In genomic region chr18:61062241-61062640, GRCh38 we compare ENCODE assay signal across 27 cellular contexts.
"Had no signal": no experiment of that assay in that cellular context is flagged by ENCODE, and none has a peak within 500 bp of the region (broad histone marks: within the 10 kb centered on the region; RNA-seq: fewer than 3 reads in every experiment).

No MANE protein-coding gene starts in this region.

- H3K36me3 ChIP-seq: stomach, suprapubic skin, thoracic aorta, thyroid gland, tibial artery, transverse colon, upper lobe of left lung, upper lobe of right lung, uterus, vagina had no signal

- H3K9me3 Mint-ChIP-seq: stimulated activated memory B cell treated with anti-CD40 and anti-IgM and Interleukin-4, amounts not matched to agents 10 μg/mL and 1 μg/mL and 100 μg/mL, for 72 hours; stimulated activated naive B cell treated with anti-CD40 and anti-IgM and Interleukin-4, amounts not matched to agents 10 μg/mL and 1 μg/mL and 100 μg/mL, for 72 hours; stimulated activated naive CD8-positive, alpha-beta T cell treated with anti-CD3 and anti-CD28 coated beads, Interleukin-15, Interleukin-2, amounts not matched to agents 100 ng/mL and 50 ng/mL, for 24 hours; type B pancreatic cell had no signal

- H3K27me3 ChIP-seq: stomach, suprapubic skin, testis, thyroid gland, tibial artery, transverse colon, upper lobe of left lung, upper lobe of right lung, uterus, vagina had no signal

- H3K4me3 Mint-ChIP-seq: stimulated activated effector memory CD8-positive, alpha-beta T cell treated with anti-CD3 and anti-CD28 coated beads, Interleukin-12 subunit alpha, Interleukin-12 subunit beta, amount 100 ng/mL, for 72 hours; stimulated activated memory B cell treated with anti-CD40 and anti-IgM and Interleukin-4, amounts not matched to agents 10 μg/mL and 1 μg/mL and 100 μg/mL, for 72 hours; stimulated activated naive B cell treated with anti-CD40 and anti-IgM and Interleukin-4, amounts not matched to agents 10 μg/mL and 1 μg/mL and 100 μg/mL, for 72 hours; stimulated activated naive CD8-positive, alpha-beta T cell treated with anti-CD3 and anti-CD28 coated beads, Interleukin-15, amount 100 ng/mL, for 72 hours; stimulated activated naive CD8-positive, alpha-beta T cell treated with anti-CD3 and anti-CD28 coated beads, Interleukin-15, Interleukin-2, amounts not matched to agents 100 ng/mL and 50 ng/mL, for 24 hours; type B pancreatic cell had no signal

- H3K36me3 Mint-ChIP-seq: stimulated activated effector memory CD8-positive, alpha-beta T cell treated with anti-CD3 and anti-CD28 coated beads, Interleukin-12 subunit alpha, Interleukin-12 subunit beta, amount 100 ng/mL, for 72 hours; stimulated activated memory B cell treated with anti-CD40 and anti-IgM and Interleukin-4, amounts not matched to agents 10 μg/mL and 1 μg/mL and 100 μg/mL, for 72 hours; stimulated activated naive B cell treated with anti-CD40 and anti-IgM and Interleukin-4, amounts not matched to agents 10 μg/mL and 1 μg/mL and 100 μg/mL, for 72 hours; type B pancreatic cell had no signal

- H3K9me3 ChIP-seq: suprapubic skin, testis, thoracic aorta, thyroid gland, tibial artery, transverse colon, upper lobe of left lung, upper lobe of right lung, uterus, vagina had no signal

- H3K27me3 Mint-ChIP-seq: stimulated activated memory B cell treated with anti-CD40 and anti-IgM and Interleukin-4, amounts not matched to agents 10 μg/mL and 1 μg/mL and 100 μg/mL, for 72 hours; stimulated activated naive B cell treated with anti-CD40 and anti-IgM and Interleukin-4, amounts not matched to agents 10 μg/mL and 1 μg/mL and 100 μg/mL, for 72 hours; stimulated activated naive CD8-positive, alpha-beta T cell treated with anti-CD3 and anti-CD28 coated beads, Interleukin-15, amount 100 ng/mL, for 72 hours; stimulated activated naive CD8-positive, alpha-beta T cell treated with anti-CD3 and anti-CD28 coated beads, Interleukin-15, Interleukin-2, amounts not matched to agents 100 ng/mL and 50 ng/mL, for 24 hours had no signal

- H3K4me1 Mint-ChIP-seq: stimulated activated effector memory CD8-positive, alpha-beta T cell treated with anti-CD3 and anti-CD28 coated beads, Interleukin-12 subunit alpha, Interleukin-12 subunit beta, amount 100 ng/mL, for 72 hours; stimulated activated memory B cell treated with anti-CD40 and anti-IgM and Interleukin-4, amounts not matched to agents 10 μg/mL and 1 μg/mL and 100 μg/mL, for 72 hours; stimulated activated naive B cell treated with anti-CD40 and anti-IgM and Interleukin-4, amounts not matched to agents 10 μg/mL and 1 μg/mL and 100 μg/mL, for 72 hours; stimulated activated naive CD8-positive, alpha-beta T cell treated with anti-CD3 and anti-CD28 coated beads, Interleukin-15, amount 100 ng/mL, for 72 hours had no signal

- H3K27ac Mint-ChIP-seq: stimulated activated effector memory CD8-positive, alpha-beta T cell treated with anti-CD3 and anti-CD28 coated beads, Interleukin-12 subunit alpha, Interleukin-12 subunit beta, amount 100 ng/mL, for 72 hours; stimulated activated memory B cell treated with anti-CD40 and anti-IgM and Interleukin-4, amounts not matched to agents 10 μg/mL and 1 μg/mL and 100 μg/mL, for 72 hours; stimulated activated naive B cell treated with anti-CD40 and anti-IgM and Interleukin-4, amounts not matched to agents 10 μg/mL and 1 μg/mL and 100 μg/mL, for 72 hours; stimulated activated naive CD8-positive, alpha-beta T cell treated with anti-CD3 and anti-CD28 coated beads, Interleukin-15, amount 100 ng/mL, for 72 hours; stimulated activated naive CD8-positive, alpha-beta T cell treated with anti-CD3 and anti-CD28 coated beads, Interleukin-15, Interleukin-2, amounts not matched to agents 100 ng/mL and 50 ng/mL, for 24 hours; type B pancreatic cell had no signal

- H3K27ac ChIP-seq: stomach, suprapubic skin, testis, thoracic aorta, thyroid gland, tibial artery, transverse colon, upper lobe of left lung, upper lobe of right lung, uterus, vagina had no signal

- DNase-seq: stimulated activated CD4-positive, alpha-beta T cell treated with anti-CD3 and anti-CD28 coated beads, Interleukin-2, amount 100 ng/mL, for 24 hours; stimulated activated CD4-positive, alpha-beta T cell treated with anti-CD3 and anti-CD28 coated beads, Interleukin-2, amount 100 ng/mL, for 48 hours; stimulated activated CD4-positive, alpha-beta T cell treated with anti-CD3 and anti-CD28 coated beads, Interleukin-4, amount 100 ng/mL, for 1 hour; stimulated activated CD4-positive, alpha-beta T cell treated with anti-CD3 and anti-CD28 coated beads, Interleukin-4, amount 100 ng/mL, for 24 hours; stimulated activated CD4-positive, alpha-beta T cell treated with anti-CD3 and anti-CD28 coated beads, Interleukin-4, amount 100 ng/mL, for 4 hours; stimulated activated CD8-positive, alpha-beta memory T cell treated with anti-CD3 and anti-CD28 coated beads, Interleukin-4, amount 100 ng/mL, for 48 hours; stimulated activated naive B cell treated with anti-CD40 and anti-IgM and Interleukin-4, amounts not matched to agents 10 μg/mL and 1 μg/mL and 100 μg/mL, for 72 hours; stimulated activated naive CD4-positive, alpha-beta T cell; stimulated activated naive CD4-positive, alpha-beta T cell treated with Interleukin-2 at 50 U/mL for 16 hours; stimulated activated naive CD8-positive, alpha-beta T cell treated with anti-CD3 and anti-CD28 coated beads, Interleukin-15, amount 100 ng/mL, for 72 hours; stimulated activated naive CD8-positive, alpha-beta T cell treated with anti-CD3 and anti-CD28 coated beads, Interleukin-15, Interleukin-2, amounts not matched to agents 100 U/mL and 50 U/mL, for 24 hours; stomach; substantia nigra; testis; thyroid gland; tibial artery; transverse colon; upper lobe of left lung; upper lobe of right lung; uterus had no signal

- H3K4me3 ChIP-seq: stomach, suprapubic skin, testis, thoracic aorta, thyroid gland, tibial artery, transverse colon, upper lobe of left lung, upper lobe of right lung, uterus, vagina had no signal

- ATAC-seq: stimulated activated effector memory CD8-positive, alpha-beta T cell treated with anti-CD3 and anti-CD28 coated beads, Interleukin-12 subunit alpha, Interleukin-12 subunit beta, amount 100 ng/mL, for 72 hours; stimulated activated memory B cell treated with anti-CD40 and anti-IgM and Interleukin-4, amounts not matched to agents 10 μg/mL and 1 μg/mL and 100 μg/mL, for 72 hours; stimulated activated naive B cell treated with anti-CD40 and anti-IgM and Interleukin-4, amounts not matched to agents 10 μg/mL and 1 μg/mL and 100 μg/mL, for 72 hours; stimulated activated naive CD8-positive, alpha-beta T cell treated with anti-CD3 and anti-CD28 coated beads, Interleukin-15, amount 100 ng/mL, for 72 hours; stimulated activated naive CD8-positive, alpha-beta T cell treated with anti-CD3 and anti-CD28 coated beads, Interleukin-15, Interleukin-2, amounts not matched to agents 100 U/mL and 50 U/mL, for 24 hours; upper lobe of right lung had no signal

- H3K4me1 ChIP-seq: stomach, suprapubic skin, testis, thyroid gland, tibial artery, transverse colon, upper lobe of left lung, upper lobe of right lung, uterus, vagina had no signal
